9 cellular contexts compared by ENCODE assay signal in genomic region chr11:65448418-65449196, GRCh38. TPM values are rescaled to one million over a fixed set of nuclear protein-coding genes. Genes with fewer than 3 reads are reported as not detected.
A peak's percentile ranks its signal among the peaks of the same experiment; 100 is the strongest.
DNase-seq lines count a peak whose midpoint lies in the region; ATAC-seq and TF ChIP-seq lines count a peak whose summit lies in the region.
"Had no signal": no experiment of that assay in that cellular context is flagged by ENCODE, and none has a peak within 500 bp of the region (broad histone marks: within the 10 kb centered on the region; RNA-seq: fewer than 3 reads in every experiment).

No MANE protein-coding gene starts in this region.

- intact Hi-C loops in left ventricle myocardium inferior (cut with micrococcal nuclease): no loop called here

- H3K4me3 Mint-ChIP-seq in activated naive CD8-positive, alpha-beta T cell treated with anti-CD3 and anti-CD28 coated beads for 36 hours: no peak overlapping the region
- no peak overlapping the region for H3K4me3 Mint-ChIP-seq in stimulated activated memory B cell treated with anti-CD40 and anti-IgM and Interleukin-4, amounts not matched to agents 10 μg/mL and 1 μg/mL and 100 μg/mL, for 72 hours

- in situ Hi-C loops in GM13977 (cut with MboI; ENCODE audit: low pct_unique_long_range_greater_than_20kb, low sequenced_read_pairs, unreplicated experiment): no loop called here

- H3K36me3 ChIP-seq in left ventricle myocardium inferior (peaks cover 7% of the 10 kb centered on the region), SJCRH30 (peaks cover 5% of the 10 kb centered on the region)

- no peaks in the 10 kb centered on the region for H3K9me3 ChIP-seq in left ventricle myocardium inferior (replicated peaks)
- H3K9me3 ChIP-seq in SJCRH30 (replicated peaks): no peaks in the 10 kb centered on the region

- H3K9me3 Mint-ChIP-seq in activated naive CD8-positive, alpha-beta T cell treated with anti-CD3 and anti-CD28 coated beads for 36 hours: peaks cover 2% of the 10 kb centered on the region
- peaks cover 2% of the 10 kb centered on the region for H3K9me3 Mint-ChIP-seq in stimulated activated memory B cell treated with anti-CD40 and anti-IgM and Interleukin-4, amounts not matched to agents 10 μg/mL and 1 μg/mL and 100 μg/mL, for 72 hours

- peak overlapping the region; percentile 10 for H3K27ac Mint-ChIP-seq in activated naive CD8-positive, alpha-beta T cell treated with anti-CD3 and anti-CD28 coated beads for 36 hours
- peak overlapping the region; percentile 31 for H3K27ac Mint-ChIP-seq in stimulated activated memory B cell treated with anti-CD40 and anti-IgM and Interleukin-4, amounts not matched to agents 10 μg/mL and 1 μg/mL and 100 μg/mL, for 72 hours

- H3K4me1 ChIP-seq in left ventricle myocardium inferior (peaks cover 23% of the 10 kb centered on the region), SJCRH30 (no peaks in the 10 kb centered on the region)

- peaks cover 8% of the 10 kb centered on the region for H3K36me3 Mint-ChIP-seq in activated naive CD8-positive, alpha-beta T cell treated with anti-CD3 and anti-CD28 coated beads for 36 hours
- H3K36me3 Mint-ChIP-seq in stimulated activated memory B cell treated with anti-CD40 and anti-IgM and Interleukin-4, amounts not matched to agents 10 μg/mL and 1 μg/mL and 100 μg/mL, for 72 hours: peaks cover 6% of the 10 kb centered on the region

- TF ChIP-seq CTCF in left ventricle myocardium inferior (IDR thresholded peaks at IDR 0.05; ENCODE audit: borderline replicate concordance) (no peak), GM13977 (IDR thresholded peaks at IDR 0.05; ENCODE audit: extremely low read depth, insufficient read depth, missing control alignments) (no peak)

- H3K27me3 ChIP-seq in left ventricle myocardium inferior (ENCODE audit: low read depth) (no peaks in the 10 kb centered on the region), SJCRH30 (no peaks in the 10 kb centered on the region)

- ATAC-seq in stimulated activated memory B cell treated with anti-CD40 and anti-IgM and Interleukin-4, amounts not matched to agents 10 μg/mL and 1 μg/mL and 100 μg/mL, for 72 hours: no peak
- ATAC-seq in GM18511 (IDR thresholded peaks at IDR 0.05; ENCODE audit: unreplicated experiment): no peak

- H3K27ac ChIP-seq in left ventricle myocardium inferior (replicated peaks) (peak overlapping the region; percentile 73), SJCRH30 (no peak overlapping the region)
- H3K27ac ChIP-seq: parathyroid adenoma had no signal

- peaks cover 10% of the 10 kb centered on the region for H3K4me1 Mint-ChIP-seq in activated naive CD8-positive, alpha-beta T cell treated with anti-CD3 and anti-CD28 coated beads for 36 hours
- peaks cover 43% of the 10 kb centered on the region for H3K4me1 Mint-ChIP-seq in stimulated activated memory B cell treated with anti-CD40 and anti-IgM and Interleukin-4, amounts not matched to agents 10 μg/mL and 1 μg/mL and 100 μg/mL, for 72 hours

- no peaks in the 10 kb centered on the region for H3K27me3 Mint-ChIP-seq in activated naive CD8-positive, alpha-beta T cell treated with anti-CD3 and anti-CD28 coated beads for 36 hours
- H3K27me3 Mint-ChIP-seq in stimulated activated memory B cell treated with anti-CD40 and anti-IgM and Interleukin-4, amounts not matched to agents 10 μg/mL and 1 μg/mL and 100 μg/mL, for 72 hours: no peaks in the 10 kb centered on the region

- no peak overlapping the region for H3K4me3 ChIP-seq in left ventricle myocardium inferior
- no peak overlapping the region for H3K4me3 ChIP-seq in SJCRH30

- DNase-seq in HS-5 (ENCODE audit: low read depth): peak; percentile 22
- no peak for DNase-seq in activated naive CD8-positive, alpha-beta T cell treated with anti-CD3 and anti-CD28 coated beads for 36 hours
- DNase-seq in left ventricle myocardium inferior: no peak
- DNase-seq in GM13977 (ENCODE audit: low spot score): no peak
- no peak for DNase-seq in DMS53 (lab: John Stamatoyannopoulos, UW)
- DNase-seq in SJCRH30: no peak

RNA-seq across cellular contexts. Expression of gene NEAT1, which starts 26.0 kb away (rescaled TPM):
- total RNA-seq in activated naive CD8-positive, alpha-beta T cell treated with anti-CD3 and anti-CD28 coated beads for 36 hours: 100 to 1,000 TPM; 136 to 155 TPM
- 405 TPM for total RNA-seq in left ventricle myocardium inferior
- total RNA-seq in SJCRH30 (2014; rRNA removed; shearing (Covaris generic)): 6.2 and 12.8 TPM in 2 replicates

RNA-seq across cellular contexts. Expression of gene MALAT1, which starts 50.2 kb away (rescaled TPM):
- 1,000 to 10,000 TPM; 2,463 to 2,829 TPM for total RNA-seq in activated naive CD8-positive, alpha-beta T cell treated with anti-CD3 and anti-CD28 coated beads for 36 hours
- total RNA-seq in left ventricle myocardium inferior: 6,576 TPM
- 496 and 686 TPM in 2 replicates for total RNA-seq in SJCRH30 (2014; rRNA removed; shearing (Covaris generic))
